18 cellular contexts compared by ENCODE assay signal in the genomic region with DNA sequence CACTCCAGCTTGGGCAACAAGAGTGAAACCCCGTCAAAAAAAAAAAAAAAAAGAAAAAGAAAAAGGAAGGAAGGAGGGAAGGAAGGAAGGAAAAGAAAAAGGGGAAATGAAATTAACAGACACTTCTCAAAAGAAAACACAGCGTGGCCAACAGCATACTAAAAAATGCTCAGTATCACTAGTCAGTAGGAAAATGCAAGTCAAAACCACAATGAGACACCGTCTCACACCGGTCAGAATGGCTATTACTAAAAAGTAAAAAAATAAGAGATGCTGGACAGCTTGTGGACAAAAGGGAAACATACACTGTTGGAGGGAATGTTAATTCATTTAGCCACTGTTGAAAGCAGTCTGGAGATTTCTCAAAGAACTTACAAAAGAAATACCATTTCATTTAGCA.
"Had no signal": no experiment of that assay in that cellular context is flagged by ENCODE, and none has a peak within 500 bp of the region (broad histone marks: within the 10 kb centered on the region; RNA-seq: fewer than 3 reads in every experiment).

No MANE protein-coding gene starts in this region.

- H3K4me1 ChIP-seq: adrenal gland, esophagus muscularis mucosa, gastroesophageal sphincter, heart right ventricle, left ventricle myocardium inferior, prostate gland, right atrium auricular region had no signal

- H3K27me3 ChIP-seq: adrenal gland, esophagus muscularis mucosa, gastroesophageal sphincter, heart right ventricle, right atrium auricular region had no signal

- DNase-seq: activated B cell treated with CpG ODN at 0.5 μM for 24 hours; activated CD4-positive, alpha-beta memory T cell treated with anti-CD3 and anti-CD28 coated beads for 36 hours; activated CD4-positive, alpha-beta T cell treated with anti-CD3 and anti-CD28 coated beads for 4 hours; activated gamma-delta T cell treated with Interleukin-2 at 50 U/mL for 16 hours; activated T-cell treated with anti-CD3 and anti-CD28 coated beads for 4 hours; adrenal gland; effector memory CD4-positive, alpha-beta T cell; heart right ventricle; left ventricle myocardium inferior; stimulated activated CD4-positive, alpha-beta T cell treated with anti-CD3 and anti-CD28 coated beads, Interleukin-12 subunit alpha, Interleukin-12 subunit beta, amount 100 ng/mL, for 4 hours; stimulated activated CD4-positive, alpha-beta T cell treated with anti-CD3 and anti-CD28 coated beads, Interleukin-1b, Interleukin-23, amount 100 ng/mL, for 48 hours; stimulated activated CD8-positive, alpha-beta memory T cell treated with anti-CD3 and anti-CD28 coated beads, Interleukin-4, amount 100 ng/mL, for 48 hours; stimulated activated naive CD4-positive, alpha-beta T cell had no signal

- H3K36me3 ChIP-seq: adrenal gland, esophagus muscularis mucosa, gastroesophageal sphincter, heart right ventricle, left ventricle myocardium inferior, prostate gland, right atrium auricular region had no signal

- H3K9me3 ChIP-seq: adrenal gland, esophagus muscularis mucosa, gastroesophageal sphincter, left ventricle myocardium inferior, prostate gland, right atrium auricular region had no signal

- ATAC-seq: activated naive CD4-positive, alpha-beta T cell treated with anti-CD3 and anti-CD28 coated beads, Interleukin-2, amount 50 U/mL, for 72 hours; gastroesophageal sphincter; heart right ventricle had no signal

- H3K4me3 ChIP-seq: adrenal gland, esophagus muscularis mucosa, gastroesophageal sphincter, heart right ventricle, left ventricle myocardium inferior, prostate gland, right atrium auricular region had no signal

- H3K27ac ChIP-seq: adrenal gland, esophagus muscularis mucosa, gastroesophageal sphincter, heart right ventricle, left ventricle myocardium inferior, prostate gland, right atrium auricular region had no signal
